8 cellular contexts compared by ENCODE assay signal in the genomic region with DNA sequence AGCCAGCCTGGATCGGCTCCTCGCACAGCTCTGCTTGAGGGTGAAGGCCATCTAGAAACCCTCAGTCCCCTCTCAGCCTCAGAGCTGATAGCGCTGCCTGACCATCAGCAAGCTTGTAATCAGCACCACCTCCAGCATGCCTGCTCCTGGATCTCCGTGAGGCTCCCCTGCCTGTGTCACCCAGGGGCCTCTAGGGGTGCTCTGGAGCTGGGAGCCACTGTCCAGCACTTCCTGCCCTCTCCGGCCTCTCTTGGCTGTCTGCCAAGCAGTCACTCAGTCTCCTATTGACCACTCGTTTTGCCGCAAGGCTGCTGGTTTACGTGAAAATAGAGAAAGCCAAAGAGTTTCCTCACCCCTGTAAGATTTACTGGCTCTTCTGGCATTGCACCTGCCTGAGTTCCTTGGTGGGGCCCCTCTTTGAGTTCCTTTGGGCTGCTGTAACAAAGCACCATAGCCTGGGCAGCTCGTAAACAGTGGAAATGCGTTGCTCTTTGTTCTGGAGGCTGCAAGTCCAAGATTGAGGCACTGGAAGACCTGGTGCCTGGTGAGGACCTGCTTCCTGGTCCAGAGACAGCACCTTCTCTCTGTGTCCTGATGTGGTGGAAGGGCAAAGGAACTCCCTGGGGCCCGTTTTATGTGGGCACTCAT. TPM values are rescaled to one million over a fixed set of nuclear protein-coding genes. Genes with fewer than 3 reads are reported as not detected.
DNase-seq lines count a peak whose midpoint lies in the region; ATAC-seq, FAIRE-seq and TF ChIP-seq lines count a peak whose summit lies in the region.

No MANE protein-coding gene starts in this region.

- peaks cover 0 to 8% (median 0%) of the 10 kb centered on the region in 3 donors for H3K36me3 Mint-ChIP-seq in naive thymus-derived CD8-positive, alpha-beta T cell

- peak; percentile 88 for ATAC-seq in SK-N-SH treated with all-trans-retinoic acid at 6 μM for 48 hours
- no peak for ATAC-seq in naive thymus-derived CD8-positive, alpha-beta T cell
- ATAC-seq in GM19452 (IDR thresholded peaks at IDR 0.05; ENCODE audit: unreplicated experiment): no peak
- ATAC-seq in GM21381 (IDR thresholded peaks at IDR 0.05; ENCODE audit: unreplicated experiment): no peak

- no peaks in the 10 kb centered on the region for H3K9me3 Mint-ChIP-seq in naive thymus-derived CD8-positive, alpha-beta T cell

- no peaks in the 10 kb centered on the region for H3K36me3 ChIP-seq in prostate gland

- H3K4me3 Mint-ChIP-seq in naive thymus-derived CD8-positive, alpha-beta T cell: no peak overlapping the region

- TF ChIP-seq CTCF in fibroblast of the aortic adventitia (IDR thresholded peaks at IDR 0.05; ENCODE audit: insufficient read depth, low read length) (peak; percentile 54), prostate gland (IDR thresholded peaks at IDR 0.05) (peak in 2 of 4 experiments; percentile 27 to 29)

- no peak for FAIRE-seq in H54 (lab: Jason Lieb, UNC)

- peaks cover 2 to 5% (median 3%) of the 10 kb centered on the region in 4 donors for H3K4me1 Mint-ChIP-seq in naive thymus-derived CD8-positive, alpha-beta T cell

- DNase-seq in AG20443 (ENCODE audit: low spot score) (peak; percentile 71), H54 (ENCODE audit: insufficient read length, low spot score) (peak; percentile 97), fibroblast of the aortic adventitia (ENCODE audit: low read depth) (peak; percentile 27), prostate gland (ENCODE audit: low spot score) (no peak)
- DNase-seq in naive thymus-derived CD8-positive, alpha-beta T cell: no peak

- intact Hi-C loops in prostate gland (cut with DNase I): no loop called here

- H3K4me1 ChIP-seq in prostate gland (replicated peaks): no peaks in the 10 kb centered on the region

- no peak overlapping the region for H3K27ac ChIP-seq in prostate gland

- peak overlapping the region in 7 of 10 donors; percentile 2 to 86 (median 44) for H3K27ac Mint-ChIP-seq in naive thymus-derived CD8-positive, alpha-beta T cell

- H3K4me3 ChIP-seq in fibroblast of the aortic adventitia (ENCODE audit: low read depth, low read length): no peak overlapping the region
- no peak overlapping the region for H3K4me3 ChIP-seq in prostate gland

- WGBS in prostate gland: 43% methylated on average over 11 of the region's 11 CpGs

- POLR2A ChIA-PET in naive thymus-derived CD8-positive, alpha-beta T cell (lab: Charles Lee): interaction anchor here (0.6 to 1.3 kb wide), 2 partner anchors 18 to 1053 kb away, joined by 4 to 6 read pairs; a partner anchor contains a TSS

- TF ChIP-seq POLR2A in H54 (IDR thresholded peaks at IDR 0.05; ENCODE audit: low read depth, low read length) (no peak), prostate gland (IDR thresholded peaks at IDR 0.05) (no peak)

- no peaks in the 10 kb centered on the region for H3K9me3 ChIP-seq in prostate gland

- no peaks in the 10 kb centered on the region for H3K27me3 ChIP-seq in prostate gland (replicated peaks; ENCODE audit: insufficient read depth)

- H3K27me3 Mint-ChIP-seq in naive thymus-derived CD8-positive, alpha-beta T cell: no peaks in the 10 kb centered on the region

TF ChIP-seq in SK-N-SH treated with all-trans-retinoic acid at 6 μM for 48 hours, 23 proteins besides CTCF, POLR2A, EP300 and RAD21:
- TF ChIP-seq, protein P1, sequence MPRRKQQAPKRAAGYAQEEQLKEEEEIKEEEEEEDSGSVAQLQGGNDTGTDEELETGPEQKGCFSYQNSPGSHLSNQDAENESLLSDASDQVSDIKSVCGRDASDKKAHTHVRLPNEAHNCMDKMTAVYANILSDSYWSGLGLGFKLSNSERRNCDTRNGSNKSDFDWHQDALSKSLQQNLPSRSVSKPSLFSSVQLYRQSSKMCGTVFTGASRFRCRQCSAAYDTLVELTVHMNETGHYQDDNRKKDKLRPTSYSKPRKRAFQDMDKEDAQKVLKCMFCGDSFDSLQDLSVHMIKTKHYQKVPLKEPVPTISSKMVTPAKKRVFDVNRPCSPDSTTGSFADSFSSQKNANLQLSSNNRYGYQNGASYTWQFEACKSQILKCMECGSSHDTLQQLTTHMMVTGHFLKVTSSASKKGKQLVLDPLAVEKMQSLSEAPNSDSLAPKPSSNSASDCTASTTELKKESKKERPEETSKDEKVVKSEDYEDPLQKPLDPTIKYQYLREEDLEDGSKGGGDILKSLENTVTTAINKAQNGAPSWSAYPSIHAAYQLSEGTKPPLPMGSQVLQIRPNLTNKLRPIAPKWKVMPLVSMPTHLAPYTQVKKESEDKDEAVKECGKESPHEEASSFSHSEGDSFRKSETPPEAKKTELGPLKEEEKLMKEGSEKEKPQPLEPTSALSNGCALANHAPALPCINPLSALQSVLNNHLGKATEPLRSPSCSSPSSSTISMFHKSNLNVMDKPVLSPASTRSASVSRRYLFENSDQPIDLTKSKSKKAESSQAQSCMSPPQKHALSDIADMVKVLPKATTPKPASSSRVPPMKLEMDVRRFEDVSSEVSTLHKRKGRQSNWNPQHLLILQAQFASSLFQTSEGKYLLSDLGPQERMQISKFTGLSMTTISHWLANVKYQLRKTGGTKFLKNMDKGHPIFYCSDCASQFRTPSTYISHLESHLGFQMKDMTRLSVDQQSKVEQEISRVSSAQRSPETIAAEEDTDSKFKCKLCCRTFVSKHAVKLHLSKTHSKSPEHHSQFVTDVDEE (CRISPR knock-in tag; IDR thresholded peaks at IDR 0.05): peak; percentile 67; the same call in 1 of the 2 replicates
- no peak for TF ChIP-seq GLIS3 (CRISPR knock-in tag; IDR thresholded peaks at IDR 0.05)

RNA-seq across cellular contexts. Expression of a gene that starts 17.9 kb away (rescaled TPM):
- total RNA-seq in fibroblast of the aortic adventitia (ENCODE audit: low replicate concordance) (14.3 and 44.2 TPM in 2 replicates), prostate gland (10 to 100 TPM; 25.5 to 68.4 TPM)
- 10 to 100 TPM; 91.1 to 93.2 TPM for total RNA-seq in naive thymus-derived CD8-positive, alpha-beta T cell
- polyA plus RNA-seq in naive thymus-derived CD8-positive, alpha-beta T cell: 10 to 100 TPM in 1 of 3 donors, 1 to 10 TPM in 2; 6.7 to 21.4 (median 9.8) TPM

RNA-seq across cellular contexts. Expression of a gene that starts 20.9 kb away (rescaled TPM):
- total RNA-seq in fibroblast of the aortic adventitia (ENCODE audit: low replicate concordance): 0.09 and 0.25 TPM in 2 replicates
- total RNA-seq in naive thymus-derived CD8-positive, alpha-beta T cell: 1 to 10 TPM; 8.9 to 9.8 TPM
- 1 to 10 TPM; 1.3 to 1.7 (median 1.6) TPM for polyA plus RNA-seq in naive thymus-derived CD8-positive, alpha-beta T cell
- 1 to 10 TPM; 3.3 to 4.6 TPM for total RNA-seq in prostate gland

RNA-seq across cellular contexts. Expression of a gene that starts 36.1 kb away (rescaled TPM):
- total RNA-seq in fibroblast of the aortic adventitia (ENCODE audit: low replicate concordance) (11.3 and 12.7 TPM in 2 replicates), prostate gland (10 to 100 TPM; 36.9 to 94.7 TPM)
- 100 to 1,000 TPM; 121 to 123 TPM for total RNA-seq in naive thymus-derived CD8-positive, alpha-beta T cell
- 10 to 100 TPM; 17.8 to 67.0 (median 39.8) TPM for polyA plus RNA-seq in naive thymus-derived CD8-positive, alpha-beta T cell

RNA-seq across cellular contexts. Expression of a gene that starts 44.3 kb away (rescaled TPM):
- total RNA-seq in fibroblast of the aortic adventitia (ENCODE audit: low replicate concordance) (3.6 and 6.1 TPM in 2 replicates), prostate gland (10 to 100 TPM; 18.4 to 18.6 TPM)
- 10 to 100 TPM; 23.2 to 24.0 TPM for total RNA-seq in naive thymus-derived CD8-positive, alpha-beta T cell
- polyA plus RNA-seq in naive thymus-derived CD8-positive, alpha-beta T cell: 10 to 100 TPM; 18.8 to 23.9 (median 22.9) TPM

RNA-seq across cellular contexts. Expression of a gene that starts 46.6 kb away (rescaled TPM):
- total RNA-seq in fibroblast of the aortic adventitia (ENCODE audit: low replicate concordance): 10.7 and 11.0 TPM in 2 replicates
- 10 to 100 TPM; 69.1 to 69.7 TPM for total RNA-seq in naive thymus-derived CD8-positive, alpha-beta T cell
- polyA plus RNA-seq in naive thymus-derived CD8-positive, alpha-beta T cell: 10 to 100 TPM in 2 of 3 donors, 1 to 10 TPM in 1; 9.1 to 16.8 (median 10.3) TPM
- 10 to 100 TPM; 22.7 to 31.4 TPM for total RNA-seq in prostate gland

Comparison
In these comparisons a context has a peak if more than half of its experiments do, and no peak if none do; other contexts are left out.
1. DNase-seq: peak in AG20443 (single experiment), H54 (single experiment) and fibroblast of the aortic adventitia (single experiment); none in naive thymus-derived CD8-positive, alpha-beta T cell (0 of 10) and prostate gland (single experiment).